ENCODE assay signal across 18 cellular contexts in genomic region chr9:132881826-132882225, GRCh38. TPM values are rescaled to one million over a fixed set of nuclear protein-coding genes. Genes with fewer than 3 reads are reported as not detected.
"Had no signal": no experiment of that assay in that cellular context is flagged by ENCODE, and none has a peak within 500 bp of the region (broad histone marks: within the 10 kb centered on the region; RNA-seq: fewer than 3 reads in every experiment).

No MANE protein-coding gene starts in this region.

- H3K79me2 ChIP-seq: hepatocyte had no signal

- ATAC-seq: left ventricle myocardium superior; natural killer cell treated with Interleukin-12 subunit alpha and Interleukin-12 subunit beta and Interleukin-15 and Interleukin-18, amount 100 ng/mL, for 72 hours; psoas muscle; sciatic nerve had no signal

- H3K4me3 Mint-ChIP-seq: activated CD4-positive, alpha-beta T cell treated with anti-CD3 and anti-CD28 coated beads, Interleukin-2, amount 10 ng/mL, durations not matched to agents 24 days and 14 days; brain; endodermal cell; natural killer cell treated with Interleukin-12 subunit alpha and Interleukin-12 subunit beta and Interleukin-15 and Interleukin-18, amount 100 ng/mL, for 72 hours had no signal

- H2AFZ ChIP-seq: hepatocyte had no signal

- H3K4me1 ChIP-seq: psoas muscle had no signal

- DNase-seq: activated CD4-positive, alpha-beta T cell treated with anti-CD3 and anti-CD28 coated beads, Interleukin-2, amount 10 ng/mL, durations not matched to agents 24 days and 14 days; activated naive CD4-positive, alpha-beta T cell treated with anti-CD3 and anti-CD28 coated beads, Interleukin-2, amount 50 U/mL, for 16 hours; activated T-cell treated with anti-CD3 and anti-CD28 coated beads for 4 hours; amniotic stem cell; cerebellar nuclear complex; endodermal cell; erythroblast; kidney; left ventricle myocardium superior; mesenchymal stem cell; psoas muscle; stimulated activated naive CD4-positive, alpha-beta T cell treated with Interleukin-2 at 50 U/mL for 16 hours; upper lobe of left lung had no signal

- H3K36me3 Mint-ChIP-seq: natural killer cell treated with Interleukin-12 subunit alpha and Interleukin-12 subunit beta and Interleukin-15 and Interleukin-18, amount 100 ng/mL, for 72 hours had no signal

- H3K4me1 Mint-ChIP-seq: endodermal cell had no signal

- H3K27ac Mint-ChIP-seq: activated CD4-positive, alpha-beta T cell treated with anti-CD3 and anti-CD28 coated beads, Interleukin-2, amount 10 ng/mL, durations not matched to agents 24 days and 14 days; brain; endodermal cell; natural killer cell treated with Interleukin-12 subunit alpha and Interleukin-12 subunit beta and Interleukin-15 and Interleukin-18, amount 100 ng/mL, for 72 hours had no signal

- H3K9me3 Mint-ChIP-seq: activated CD4-positive, alpha-beta T cell treated with anti-CD3 and anti-CD28 coated beads, Interleukin-2, amount 10 ng/mL, durations not matched to agents 24 days and 14 days; brain; endodermal cell; natural killer cell treated with Interleukin-12 subunit alpha and Interleukin-12 subunit beta and Interleukin-15 and Interleukin-18, amount 100 ng/mL, for 72 hours had no signal

- H3K9me3 ChIP-seq: psoas muscle, suprapubic skin, upper lobe of left lung had no signal

- H3K4me2 ChIP-seq: hepatocyte had no signal

- H3K4me3 ChIP-seq: hepatocyte, psoas muscle, suprapubic skin, upper lobe of left lung had no signal

- H3K27me3 ChIP-seq: hepatocyte, suprapubic skin, upper lobe of left lung had no signal

- H3K27me3 Mint-ChIP-seq: activated CD4-positive, alpha-beta T cell treated with anti-CD3 and anti-CD28 coated beads, Interleukin-2, amount 10 ng/mL, durations not matched to agents 24 days and 14 days; natural killer cell treated with Interleukin-12 subunit alpha and Interleukin-12 subunit beta and Interleukin-15 and Interleukin-18, amount 100 ng/mL, for 72 hours had no signal

- H3K27ac ChIP-seq: hepatocyte, psoas muscle, suprapubic skin, upper lobe of left lung had no signal

RNA-seq across cellular contexts. Expression of gene AK8, which starts 3.7 kb away (rescaled TPM):
- total RNA-seq: activated CD4-positive, alpha-beta T cell treated with anti-CD3 and anti-CD28 coated beads, Interleukin-2, amount 10 ng/mL, durations not matched to agents 24 days and 14 days; natural killer cell treated with Interleukin-12 subunit alpha and Interleukin-12 subunit beta and Interleukin-15 and Interleukin-18, amount 100 ng/mL, for 72 hours; psoas muscle had no signal
